Comparison of ENCODE assay signal across 8 cellular contexts in genomic region chr17:32875904-32876413, GRCh38. TPM values are rescaled to one million over a fixed set of nuclear protein-coding genes. Genes with fewer than 3 reads are reported as not detected.
DNase-seq lines count a peak whose midpoint lies in the region; ATAC-seq, FAIRE-seq and TF ChIP-seq lines count a peak whose summit lies in the region.

No MANE protein-coding gene starts in this region.

- H3K4me3 ChIP-seq in OCI-LY7 (ENCODE audit: low read depth, low read length, poor library complexity, severe bottlenecking) (peak overlapping the region; percentile 67), endothelial cell of umbilical vein (replicated peaks in 1 of 3; ENCODE audit: insufficient read depth in 1 of 3, low read depth in 1 of 3, low read length in 3 of 3) (peak overlapping the region; percentile 46 to 81 (median 72)), neural progenitor cell (peak overlapping the region; percentile 78)

- H3K27ac Mint-ChIP-seq in neural progenitor cell = no peak overlapping the region

- TF ChIP-seq CTCF in OCI-LY7 (conservative IDR thresholded peaks at IDR 0.05; ENCODE audit: low read length) (no peak), endothelial cell of umbilical vein (IDR thresholded peaks at IDR 0.05; ENCODE audit: extremely low read depth in 1 of 2, insufficient read depth in 1 of 2, low read depth in 1 of 2, low read length in 2 of 2) (no peak), neural progenitor cell (IDR thresholded peaks at IDR 0.05) (no peak)

- intact Hi-C loops in OCI-LY7 (cut with micrococcal nuclease; ENCODE audit: unreplicated experiment) (loop anchor here (2.0 kb wide), 1 partner anchor 93 kb away; no protein-coding TSS in a partner anchor), endothelial cell of umbilical vein (cut with micrococcal nuclease) (loop anchor here (2.0 to 5.0 kb wide), 2 partner anchors 37 to 51 kb away; partner anchors contain the start of gene TMEM98)

- H3K4me1 ChIP-seq in OCI-LY7 (ENCODE audit: insufficient read depth, low read length, poor library complexity, severe bottlenecking) (no peaks in the 10 kb centered on the region), endothelial cell of umbilical vein (ENCODE audit: control insufficient read depth, extremely low read depth, insufficient read depth, low read length) (peaks cover 26% of the 10 kb centered on the region), neural progenitor cell (peaks cover 4% of the 10 kb centered on the region)

- dilution Hi-C loops in endothelial cell of umbilical vein (cut with MboI; ENCODE audit: extremely low pct_ligation_motif_present, low sequenced_read_pairs) = no loop called here

- no peaks in the 10 kb centered on the region for H3K9me3 ChIP-seq in OCI-LY7 (ENCODE audit: low read length)
- H3K9me3 ChIP-seq in endothelial cell of umbilical vein (replicated peaks; ENCODE audit: control insufficient read depth, insufficient read depth, low read length) = no peaks in the 10 kb centered on the region
- H3K9me3 ChIP-seq in neural progenitor cell (ENCODE audit: low read depth) = no peaks in the 10 kb centered on the region

- H3K4me3 Mint-ChIP-seq in neural progenitor cell = peak overlapping the region; percentile 88

- peaks cover 8% of the 10 kb centered on the region for H3K4me1 Mint-ChIP-seq in neural progenitor cell

- no peaks in the 10 kb centered on the region for H3K9me3 Mint-ChIP-seq in neural progenitor cell

- DNase-seq in EH (ENCODE audit: low read depth) (peak; percentile 55), OCI-LY7 (ENCODE audit: low spot score) (no peak), endothelial cell of umbilical vein (ENCODE audit: low read depth, low spot score) (peak; percentile 59), neural progenitor cell (ENCODE audit: low spot score) (no peak), HuH-7 (ENCODE audit: low spot score) (no peak)

- BruUV-seq in OCI-LY7 (replicated peaks; lab: Mats Ljungman, UMichigan) (no TSS peak), endothelial cell of umbilical vein (replicated peaks; lab: Mats Ljungman, UMichigan) (TSS peak; percentile 42)

- H3K36me3 Mint-ChIP-seq in neural progenitor cell = no peaks in the 10 kb centered on the region

- no peaks in the 10 kb centered on the region for H4K20me1 ChIP-seq in OCI-LY7 (ENCODE audit: insufficient read depth, low read length)
- H4K20me1 ChIP-seq in endothelial cell of umbilical vein (replicated peaks; ENCODE audit: control insufficient read depth, extremely low read depth, insufficient read depth, low read length) = no peaks in the 10 kb centered on the region
- peaks cover 9% of the 10 kb centered on the region for H4K20me1 ChIP-seq in neural progenitor cell (ENCODE audit: low read depth)

- TF ChIP-seq POLR2A in endothelial cell of umbilical vein (IDR thresholded peaks at IDR 0.05; ENCODE audit: low read depth, low read length) = no peak

- H3F3A ChIP-seq in neural progenitor cell (ENCODE audit: low read depth) = peaks cover 7% of the 10 kb centered on the region

- H3K36me3 ChIP-seq in OCI-LY7 (ENCODE audit: insufficient read depth, low read length) (no peaks in the 10 kb centered on the region), endothelial cell of umbilical vein (ENCODE audit: control insufficient read depth in 2 of 2, extremely low read depth in 1 of 2, insufficient read depth in 2 of 2, low read length in 2 of 2) (no peaks in the 10 kb centered on the region), neural progenitor cell (no peaks in the 10 kb centered on the region)

- peaks cover 5% of the 10 kb centered on the region for H3K27me3 Mint-ChIP-seq in neural progenitor cell (ENCODE audit: insufficient read depth, low read depth)

- POLR2A ChIA-PET in OCI-LY7 (lab: Charles Lee) = interaction anchor here (0.9 kb wide), 1 partner anchor 18 kb away, joined by 3 read pairs; no protein-coding TSS in a partner anchor
- POLR2A ChIA-PET in endothelial cell of umbilical vein (lab: Charles Lee) = interaction anchor here (0.5 to 2.5 kb wide), 4 partner anchors 34 to 74 kb away, joined by 3 to 6 read pairs (median 3); no protein-coding TSS in a partner anchor

- H3K79me2 ChIP-seq in OCI-LY7 (ENCODE audit: insufficient read depth, low read depth, low read length) (no peaks in the 10 kb centered on the region), endothelial cell of umbilical vein (ENCODE audit: control insufficient read depth, insufficient read depth, low read length) (peaks cover 39% of the 10 kb centered on the region), neural progenitor cell (ENCODE audit: low read depth) (peaks cover 6% of the 10 kb centered on the region)

- H3K27me3 ChIP-seq in endothelial cell of umbilical vein (ENCODE audit: control insufficient read depth in 2 of 2, insufficient read depth in 2 of 2, low read length in 2 of 2) (no peaks in the 10 kb centered on the region), neural progenitor cell (peaks cover 35% of the 10 kb centered on the region)

- H3K4me2 ChIP-seq in OCI-LY7 (ENCODE audit: low read length) (peak overlapping the region; percentile 79), endothelial cell of umbilical vein (ENCODE audit: insufficient read depth, low read length) (peak overlapping the region; percentile 91), neural progenitor cell (peak overlapping the region; percentile 88)

- ATAC-seq in GM21447 (IDR thresholded peaks at IDR 0.05; ENCODE audit: unreplicated experiment) (no peak), HG03097 (IDR thresholded peaks at IDR 0.05; ENCODE audit: low FRiP score, unreplicated experiment) (no peak), GM21423 (IDR thresholded peaks at IDR 0.05; ENCODE audit: unreplicated experiment) (no peak)

- no peaks in the 10 kb centered on the region for H3K9me1 ChIP-seq in endothelial cell of umbilical vein (replicated peaks; ENCODE audit: control insufficient read depth, extremely low read depth, insufficient read depth, low read length)

- H3K9ac ChIP-seq in endothelial cell of umbilical vein (replicated peaks; ENCODE audit: extremely low read depth, insufficient read depth, low read length) (peak overlapping the region; percentile 93), neural progenitor cell (no peak overlapping the region)

- H3K9me2 ChIP-seq in OCI-LY7 (ENCODE audit: insufficient read depth, low read length) = no peaks in the 10 kb centered on the region

- H2AFZ ChIP-seq in OCI-LY7 (ENCODE audit: low read length) (peak overlapping the region; percentile 35; the same call in 1 of the 2 replicates), endothelial cell of umbilical vein (ENCODE audit: low read depth, low read length) (no peak overlapping the region), neural progenitor cell (replicated peaks) (peak overlapping the region; percentile 79)

- CTCF ChIA-PET in OCI-LY7 (lab: Charles Lee; ENCODE audit: unreplicated experiment) (interaction anchor here (1.1 kb wide), 1 partner anchor 17 kb away, joined by 4 read pairs; no protein-coding TSS in a partner anchor), endothelial cell of umbilical vein (lab: Charles Lee) (interaction anchor here (0.8 to 9.1 kb wide), 22 partner anchors 8 to 433 kb away, joined by 3 to 420 read pairs (median 20); partner anchors contain the start of gene TMEM98)

- FAIRE-seq in endothelial cell of umbilical vein (lab: Jason Lieb, UNC) = peak; percentile 76

- H3K27ac ChIP-seq in OCI-LY7 (ENCODE audit: low read depth, low read length, poor library complexity, severe bottlenecking) = no peak overlapping the region
- H3K27ac ChIP-seq in endothelial cell of umbilical vein (ENCODE audit: insufficient read depth, low read depth, low read length) = peak overlapping the region; percentile 77
- no peak overlapping the region for H3K27ac ChIP-seq in neural progenitor cell

TF ChIP-seq in endothelial cell of umbilical vein, 7 proteins besides CTCF, POLR2A, EP300 and RAD21:
- TF ChIP-seq FOS (IDR thresholded peaks at IDR 0.05; ENCODE audit: borderline replicate concordance, insufficient read depth, low read length) (no peak), MAX (IDR thresholded peaks at IDR 0.05; ENCODE audit: insufficient read depth, insufficient read length) (no peak), GATA2 (IDR thresholded peaks at IDR 0.05; ENCODE audit: insufficient read depth, insufficient read length, low read depth, low read length) (no peak), MYC (IDR thresholded peaks at IDR 0.05; ENCODE audit: low read depth, low read length) (no peak), EZH2 (IDR thresholded peaks at IDR 0.05; ENCODE audit: borderline replicate concordance, low read depth, low read length, severe bottlenecking) (no peak), POLR2AphosphoS5 (IDR thresholded peaks at IDR 0.05; ENCODE audit: insufficient read depth, low read depth, low read length) (no peak), JUN (IDR thresholded peaks at IDR 0.05; ENCODE audit: borderline replicate concordance, insufficient read depth, insufficient read length, low read depth) (no peak)

RNA-seq across cellular contexts. Expression of gene MYO1D, which starts 1.0 kb away (rescaled TPM):
- 0.09 TPM in 1 of 2 replicates, not detected in the other for total RNA-seq in OCI-LY7 (2014; rRNA removed; shearing (Covaris generic))
- total RNA-seq in OCI-LY7 (2022) (0.20 and 0.89 TPM in 2 replicates), endothelial cell of umbilical vein (85.5 and 101 TPM in 2 replicates), neural progenitor cell (ENCODE audit: low replicate concordance) (3.2 and 6.2 TPM in 2 replicates)
- polyA plus RNA-seq in endothelial cell of umbilical vein = 34.8 and 37.8 TPM in 2 replicates
- 56.3 and 56.6 TPM in 2 replicates for polyA plus RNA-seq in endothelial cell of umbilical vein (2011; cell fraction: cytosol; rRNA removed)
- 44.8 and 49.7 TPM in 2 replicates for polyA plus RNA-seq in endothelial cell of umbilical vein (2011; cell fraction: nucleus; rRNA removed)
- polyA plus RNA-seq in endothelial cell of umbilical vein (2012) = 69.7 and 82.3 TPM in 2 replicates
- polyA minus RNA-seq in endothelial cell of umbilical vein = 111 and 138 TPM in 2 replicates
- not detected for polyA minus RNA-seq in endothelial cell of umbilical vein (2011; cell fraction: cytosol; rRNA and poly(A)+ RNA removed)
- 149 and 254 TPM in 2 replicates for polyA minus RNA-seq in endothelial cell of umbilical vein (2011; cell fraction: nucleus; rRNA and poly(A)+ RNA removed)

RNA-seq across cellular contexts. Expression of gene TMEM98, which starts 52.0 kb away (rescaled TPM):
- total RNA-seq in OCI-LY7 (2014; rRNA removed; shearing (Covaris generic)) = not detected in 2 replicates
- total RNA-seq in OCI-LY7 (2022) (not detected in 2 replicates), endothelial cell of umbilical vein (83.6 and 101 TPM in 2 replicates), neural progenitor cell (ENCODE audit: low replicate concordance) (117 and 168 TPM in 2 replicates)
- polyA plus RNA-seq in endothelial cell of umbilical vein = 427 and 456 TPM in 2 replicates
- 332 and 366 TPM in 2 replicates for polyA plus RNA-seq in endothelial cell of umbilical vein (2011; cell fraction: cytosol; rRNA removed)
- 220 and 248 TPM in 2 replicates for polyA plus RNA-seq in endothelial cell of umbilical vein (2011; cell fraction: nucleus; rRNA removed)
- 143 and 151 TPM in 2 replicates for polyA plus RNA-seq in endothelial cell of umbilical vein (2012)
- polyA minus RNA-seq in endothelial cell of umbilical vein = 441 and 489 TPM in 2 replicates
- not detected for polyA minus RNA-seq in endothelial cell of umbilical vein (2011; cell fraction: cytosol; rRNA and poly(A)+ RNA removed)
- polyA minus RNA-seq in endothelial cell of umbilical vein (2011; cell fraction: nucleus; rRNA and poly(A)+ RNA removed) = 52.7 and 71.3 TPM in 2 replicates

Comparison
In these comparisons a context has a peak if more than half of its experiments do, and no peak if none do; other contexts are left out.
1. DNase-seq: peak in EH (single experiment) and endothelial cell of umbilical vein (single experiment); none in OCI-LY7 (single experiment), neural progenitor cell (single experiment) and HuH-7 (single experiment).
2. RNA of gene MYO1D, which starts 1.0 kb away (total RNA-seq): 85.5 to 101 TPM in endothelial cell of umbilical vein; 3.2 to 6.2 TPM in neural progenitor cell and 0.09 to 0.89 TPM in OCI-LY7; every median in the first group is over 10 times any median in the second.
3. RNA of gene TMEM98, which starts 52.0 kb away (total RNA-seq): 117 to 168 TPM in neural progenitor cell and 83.6 to 101 TPM in endothelial cell of umbilical vein; not detected in OCI-LY7; every median in the first group is over 10 times any median in the second.
4. Peak in every context shown above with its lines, with median percentiles within 50 percentile points of each other: H3K4me2 ChIP-seq and H3K4me3 ChIP-seq.